ENCODE assay signal across 2 cellular contexts in genomic region chr1:246591047-246591446, GRCh38.
TF ChIP-seq lines count a peak whose summit lies in the region.

No MANE protein-coding gene starts in this region.

TF ChIP-seq in IMR-90, 13 proteins besides CTCF, POLR2A, EP300 and RAD21 (continued from another document):
- TF ChIP-seq USF2 (IDR thresholded peaks at IDR 0.05; ENCODE audit: low read depth, low read length) = no peak
- no peak for TF ChIP-seq NFE2L2 (IDR thresholded peaks at IDR 0.05; ENCODE audit: low read depth, low read length)
- TF ChIP-seq ELK1 (IDR thresholded peaks at IDR 0.05; ENCODE audit: borderline replicate concordance, low read depth, low read length) = no peak
- no peak for TF ChIP-seq BHLHE40 (IDR thresholded peaks at IDR 0.05; ENCODE audit: low read depth, low read length)
- TF ChIP-seq FOS (IDR thresholded peaks at IDR 0.05; ENCODE audit: low read depth, low read length) = no peak
- TF ChIP-seq MXI1 (IDR thresholded peaks at IDR 0.05; ENCODE audit: borderline replicate concordance, low read depth, low read length) = no peak

TF ChIP-seq in WTC11, 78 proteins besides CTCF, POLR2A, EP300 and RAD21:
- TF ChIP-seq AFF4 (CRISPR knock-in tag; IDR thresholded peaks at IDR 0.05; ENCODE audit: borderline replicate concordance) (no peak), SOX15 (CRISPR knock-in tag; IDR thresholded peaks at IDR 0.05) (no peak), NFYB (CRISPR knock-in tag; conservative IDR thresholded peaks at IDR 0.05; ENCODE audit: low read depth) (no peak)
